16 cellular contexts compared by ENCODE assay signal in genomic region chr12:56231184-56231582, GRCh38. TPM values are rescaled to one million over a fixed set of nuclear protein-coding genes. Genes with fewer than 3 reads are reported as not detected.
"Had no signal": no experiment of that assay in that cellular context is flagged by ENCODE, and none has a peak within 500 bp of the region (broad histone marks: within the 10 kb centered on the region; RNA-seq: fewer than 3 reads in every experiment).

No MANE protein-coding gene starts in this region.

- H3K4me3 Mint-ChIP-seq: activated CD4-positive, alpha-beta memory T cell treated with anti-CD3 and anti-CD28 coated beads, Interleukin-2, amount 10 ng/mL, durations not matched to agents 7 days and 5 days; activated CD4-positive, alpha-beta T cell treated with anti-CD3 and anti-CD28 coated beads for 36 hours; activated naive CD4-positive, alpha-beta T cell treated with anti-CD3 and anti-CD28 coated beads, Interleukin-2, amount 50 U/mL, for 24 hours; activated T-cell treated with anti-CD3 and anti-CD28 coated beads, Interleukin-2, amount 50 U/mL, for 4 hours had no signal

- H3K27me3 Mint-ChIP-seq: activated CD4-positive, alpha-beta memory T cell treated with anti-CD3 and anti-CD28 coated beads, Interleukin-2, amount 10 ng/mL, durations not matched to agents 7 days and 5 days; activated CD4-positive, alpha-beta T cell treated with anti-CD3 and anti-CD28 coated beads for 36 hours; activated naive CD4-positive, alpha-beta T cell treated with anti-CD3 and anti-CD28 coated beads, Interleukin-2, amount 50 U/mL, for 24 hours had no signal

- H3K9me3 Mint-ChIP-seq: activated CD4-positive, alpha-beta memory T cell treated with anti-CD3 and anti-CD28 coated beads, Interleukin-2, amount 10 ng/mL, durations not matched to agents 7 days and 5 days; activated naive CD4-positive, alpha-beta T cell treated with anti-CD3 and anti-CD28 coated beads, Interleukin-2, amount 50 U/mL, for 24 hours; activated T-cell treated with anti-CD3 and anti-CD28 coated beads, Interleukin-2, amount 50 U/mL, for 4 hours had no signal

- H3K36me3 ChIP-seq: adrenal gland, cardiac muscle cell had no signal

- H3K4me3 ChIP-seq: adrenal gland, cardiac muscle cell, esophagus squamous epithelium, SK-N-MC had no signal

- H3K27me3 ChIP-seq: adrenal gland, cardiac muscle cell, esophagus squamous epithelium had no signal

- ATAC-seq: activated CD4-positive, alpha-beta T cell treated with anti-CD3 and anti-CD28 coated beads for 36 hours; activated T-cell treated with anti-CD3 and anti-CD28 coated beads, Interleukin-2, amount 50 U/mL, for 4 hours; stimulated activated naive CD8-positive, alpha-beta T cell treated with anti-CD3 and anti-CD28 coated beads, Interleukin-15, Interleukin-2, amounts not matched to agents 100 U/mL and 50 U/mL, for 24 hours had no signal

- H3K4me1 ChIP-seq: adrenal gland, esophagus squamous epithelium had no signal

- H3K27ac ChIP-seq: adrenal gland, cardiac muscle cell, esophagus squamous epithelium, SK-N-MC had no signal

- H3K4me1 Mint-ChIP-seq: activated CD4-positive, alpha-beta T cell treated with anti-CD3 and anti-CD28 coated beads for 36 hours; activated naive CD4-positive, alpha-beta T cell treated with anti-CD3 and anti-CD28 coated beads, Interleukin-2, amount 50 U/mL, for 24 hours had no signal

- H3K27ac Mint-ChIP-seq: activated CD4-positive, alpha-beta memory T cell treated with anti-CD3 and anti-CD28 coated beads, Interleukin-2, amount 10 ng/mL, durations not matched to agents 7 days and 5 days; activated CD4-positive, alpha-beta T cell treated with anti-CD3 and anti-CD28 coated beads for 36 hours; activated naive CD4-positive, alpha-beta T cell treated with anti-CD3 and anti-CD28 coated beads, Interleukin-2, amount 50 U/mL, for 24 hours had no signal

- DNase-seq: activated CD4-positive, alpha-beta memory T cell treated with anti-CD3 and anti-CD28 coated beads, Interleukin-2, amount 10 ng/mL, durations not matched to agents 7 days and 5 days; activated CD4-positive, alpha-beta T cell treated with anti-CD3 and anti-CD28 coated beads for 36 hours; activated effector memory CD4-positive, alpha-beta T cell treated with anti-CD3 and anti-CD28 coated beads, Interleukin-2, amount 50 U/mL, for 16 hours; activated T-cell treated with anti-CD3 and anti-CD28 coated beads, Interleukin-2, amount 50 U/mL, for 4 hours; adrenal gland; esophagus squamous epithelium; hypothalamus; kidney glomerular epithelial cell; stimulated activated naive CD8-positive, alpha-beta T cell treated with anti-CD3 and anti-CD28 coated beads, Interleukin-15, Interleukin-2, amounts not matched to agents 100 U/mL and 50 U/mL, for 24 hours; trophoblast cell had no signal

- H3K9me3 ChIP-seq: adrenal gland, esophagus squamous epithelium had no signal

RNA-seq across cellular contexts. Expression of gene SLC39A5, which starts 1.3 kb away (rescaled TPM):
- total RNA-seq: cardiac muscle cell, fibroblast of villous mesenchyme, lower leg skin, skeletal muscle tissue had no signal
